ENCODE assay signal across 25 cellular contexts in the genomic region with DNA sequence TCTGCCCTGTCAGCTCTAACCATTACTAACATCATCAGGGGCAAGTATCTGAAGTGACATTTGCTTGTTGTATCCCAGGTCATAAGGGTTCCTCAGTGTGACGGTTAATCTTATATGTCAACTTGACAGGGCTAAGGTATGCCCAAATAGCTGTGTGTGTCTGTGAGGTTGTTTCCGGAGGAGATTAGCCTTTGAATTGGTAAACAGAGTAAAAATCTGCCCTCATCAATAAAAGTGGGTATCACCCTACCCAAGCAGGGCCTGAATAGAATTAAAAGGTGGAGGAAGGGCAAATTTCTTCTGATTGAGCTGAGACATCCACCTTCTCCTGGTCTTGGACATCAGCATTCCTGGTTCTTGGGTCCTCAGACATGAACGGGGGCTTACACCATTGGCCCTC. TPM values are rescaled to one million over a fixed set of nuclear protein-coding genes. Genes with fewer than 3 reads are reported as not detected.
DNase-seq lines count a peak whose midpoint lies in the region; ATAC-seq, FAIRE-seq and TF ChIP-seq lines count a peak whose summit lies in the region.
"Had no signal": no experiment of that assay in that cellular context is flagged by ENCODE, and none has a peak within 500 bp of the region (broad histone marks: within the 10 kb centered on the region; RNA-seq: fewer than 3 reads in every experiment).

No MANE protein-coding gene starts in this region.

- no peaks in the 10 kb centered on the region for H3K9me3 ChIP-seq in HepG2 (ENCODE audit: low read length)
- no peaks in the 10 kb centered on the region for H3K9me3 ChIP-seq in right lobe of liver
- no peaks in the 10 kb centered on the region for H3K9me3 ChIP-seq in MG63
- H3K9me3 ChIP-seq: A549; BE2C; BLaER1 treated with 17β-estradiol and CSF1 and Interleukin-3, amounts not matched to agents 10 nM and 100 nM had no signal

- CTCF ChIA-PET in HepG2 (lab: Yijun Ruan, JAX; ENCODE audit: low intra/inter-chr PET ratio, low total read pairs): no interaction called here

- in situ Hi-C loops in HepG2 (cut with HindIII; ENCODE audit: extremely low pct_ligation_motif_present, low pct_unique_long_range_greater_than_20kb): no loop called here

- POLR2A ChIA-PET in HepG2 (lab: Yijun Ruan, JAX): no interaction called here

- H3K27ac ChIP-seq in HepG2 (ENCODE audit: extremely low read length, insufficient read depth, low read length) (peak overlapping the region; percentile 87), right lobe of liver (no peak overlapping the region), dorsolateral prefrontal cortex (peak overlapping the region in 58 of 59 donors; percentile 82 to 100 (median 97)), layer of hippocampus (ENCODE audit: low read depth, low read length) (peak overlapping the region; percentile 92)
- H3K27ac ChIP-seq: A549; BLaER1 treated with 17β-estradiol and CSF1 and Interleukin-3, amounts not matched to agents 10 nM and 100 nM had no signal

- peaks cover 66% of the 10 kb centered on the region for H3K4me1 ChIP-seq in HepG2 (ENCODE audit: insufficient read depth, low read length)
- no peaks in the 10 kb centered on the region for H3K4me1 ChIP-seq in right lobe of liver
- H3K4me1 ChIP-seq: BE2C; BLaER1 treated with 17β-estradiol and CSF1 and Interleukin-3, amounts not matched to agents 10 nM and 100 nM had no signal

- TF ChIP-seq RAD21 in HepG2 (CRISPR knock-in tag; IDR thresholded peaks at IDR 0.05): no peak

- no peaks in the 10 kb centered on the region for H4K20me1 ChIP-seq in HepG2 (ENCODE audit: insufficient read depth, low read length)
- H4K20me1 ChIP-seq: BLaER1 treated with 17β-estradiol and CSF1 and Interleukin-3, amounts not matched to agents 10 nM and 100 nM had no signal

- H3K4me3 ChIP-seq in HepG2 (replicated peaks in 1 of 3; ENCODE audit: insufficient read depth in 1 of 3, low read depth in 2 of 3, low read length in 3 of 3): no peak overlapping the region
- no peak overlapping the region for H3K4me3 ChIP-seq in right lobe of liver
- H3K4me3 ChIP-seq in dorsolateral prefrontal cortex: no peak overlapping the region
- no peak overlapping the region for H3K4me3 ChIP-seq in MG63
- H3K4me3 ChIP-seq: A549; BLaER1 treated with 17β-estradiol and CSF1 and Interleukin-3, amounts not matched to agents 10 nM and 100 nM; GM23338 had no signal

- no peaks in the 10 kb centered on the region for H3K27me3 ChIP-seq in HepG2 (ENCODE audit: control insufficient read depth in 1 of 2, insufficient read depth in 2 of 2, low read length in 2 of 2)
- H3K27me3 ChIP-seq in right lobe of liver: no peaks in the 10 kb centered on the region
- peaks cover 0 to 7% (median 0%) of the 10 kb centered on the region in 45 donors for H3K27me3 ChIP-seq in dorsolateral prefrontal cortex
- no peaks in the 10 kb centered on the region for H3K27me3 ChIP-seq in layer of hippocampus (ENCODE audit: control insufficient read depth, insufficient read depth, low read length)
- no peaks in the 10 kb centered on the region for H3K27me3 ChIP-seq in MG63
- H3K27me3 ChIP-seq: BE2C; BLaER1 treated with 17β-estradiol and CSF1 and Interleukin-3, amounts not matched to agents 10 nM and 100 nM had no signal

- FAIRE-seq in HepG2 (lab: Jason Lieb, UNC): no peak
- FAIRE-seq: A549, D721Med, GM12891, GM18507 had no signal

- 42% methylated on average over 3 of the region's 3 CpGs for WGBS in HepG2 (ENCODE audit: low lambda C conversion rate)
- 83% methylated on average over 2 of the region's 3 CpGs for WGBS in right lobe of liver (ENCODE audit: insufficient coverage, low coverage, low lambda C conversion rate, missing lambda C conversion rate)

- H3K36me3 ChIP-seq in HepG2 (replicated peaks in 1 of 2; ENCODE audit: control insufficient read depth in 1 of 2, insufficient read depth in 2 of 2, low read length in 2 of 2) (no peaks in the 10 kb centered on the region), right lobe of liver (no peaks in the 10 kb centered on the region), MG63 (no peaks in the 10 kb centered on the region)
- H3K36me3 ChIP-seq: BE2C; BLaER1 treated with 17β-estradiol and CSF1 and Interleukin-3, amounts not matched to agents 10 nM and 100 nM had no signal

- H3K4me2 ChIP-seq in HepG2 (ENCODE audit: low read depth, low read length): peak overlapping the region; percentile 4; the same call in 1 of the 2 replicates
- H3K4me2 ChIP-seq: A549; BLaER1 treated with 17β-estradiol and CSF1 and Interleukin-3, amounts not matched to agents 10 nM and 100 nM; GM23338 had no signal

- TF ChIP-seq CTCF in HepG2 (CRISPR knock-in tag; IDR thresholded peaks at IDR 0.05) (no peak), right lobe of liver (IDR thresholded peaks at IDR 0.05) (no peak), dorsolateral prefrontal cortex (IDR thresholded peaks at IDR 0.05 in 54 of 56, conservative IDR thresholded peaks at IDR 0.05 in 2 of 56; ENCODE audit: low read depth in 1 of 56, partially characterized antibody in 56 of 56) (no peak)

- no TSS peak for BruUV-seq in HepG2 (replicated peaks; lab: Mats Ljungman, UMichigan)

- peak in 1 of 2 experiments; percentile 62; a peak in 2 of 4 replicates for TF ChIP-seq EP300 in HepG2 (IDR thresholded peaks at IDR 0.05; ENCODE audit: low read depth in 2 of 2, low read length in 2 of 2)
- no peak for TF ChIP-seq EP300 in HepG2 (CRISPR knock-in tag; IDR thresholded peaks at IDR 0.05; ENCODE audit: borderline replicate concordance)

- intact Hi-C loops in HepG2 (cut with micrococcal nuclease; ENCODE audit: unreplicated experiment): no loop called here
- intact Hi-C loops in right lobe of liver (cut with DNase I): no loop called here
- intact Hi-C loops in dorsolateral prefrontal cortex (cut with DNase I): loop anchor here in 1 of 2 donors (5.0 kb wide), 1 partner anchor 41 kb away; no protein-coding TSS in a partner anchor

- DNase-seq in HepG2 (ENCODE audit: low spot score) (no peak), right lobe of liver (no peak), dorsolateral prefrontal cortex (no peak), anterior cingulate cortex (lab: John Stamatoyannopoulos, UW) (no peak), MG63 (no peak)
- no peak for DNase-seq in activated CD4-positive, CD25-positive, alpha-beta regulatory T cell (lab: John Stamatoyannopoulos, UW)
- DNase-seq: 8988T; ACHN; AML-193; BE2C; CD4-positive, alpha-beta T cell; CD8-positive, alpha-beta memory T cell; DMS 273 treated with DMSO at 0.1 percent for 48 hours; DMS79; GF-D8; H9 had no signal

- ATAC-seq in HepG2: no peak
- ATAC-seq in right lobe of liver: no peak
- ATAC-seq: HCT116 had no signal

- TF ChIP-seq POLR2A in HepG2 (IDR thresholded peaks at IDR 0.05; ENCODE audit: insufficient read depth in 1 of 2, low read depth in 2 of 2, low read length in 2 of 2) (no peak), right lobe of liver (IDR thresholded peaks at IDR 0.05) (no peak)

- H2AFZ ChIP-seq in HepG2 (ENCODE audit: low read length): no peak overlapping the region
- H2AFZ ChIP-seq: GM23338 had no signal

- no peak overlapping the region for H3K9ac ChIP-seq in HepG2 (ENCODE audit: insufficient read depth, low read depth, low read length)
- H3K9ac ChIP-seq: BLaER1 treated with 17β-estradiol and CSF1 and Interleukin-3, amounts not matched to agents 10 nM and 100 nM had no signal

- no peaks in the 10 kb centered on the region for H3K79me2 ChIP-seq in HepG2 (ENCODE audit: insufficient read depth, low read length)

TF ChIP-seq in HepG2, 621 proteins besides CTCF, POLR2A, EP300 and RAD21 (continues in another document):
- TF ChIP-seq PITX1 (CRISPR knock-in tag; IDR thresholded peaks at IDR 0.05) (peak; percentile 75; the same call in 1 of the 2 replicates), TBX2 (CRISPR knock-in tag; IDR thresholded peaks at IDR 0.05; ENCODE audit: borderline replicate concordance) (peak; percentile 48; the same call in 1 of the 2 replicates), ZNF883 (CRISPR knock-in tag; IDR thresholded peaks at IDR 0.05; ENCODE audit: not compliant biosample characterization) (no peak)
- TF ChIP-seq, protein P1, sequence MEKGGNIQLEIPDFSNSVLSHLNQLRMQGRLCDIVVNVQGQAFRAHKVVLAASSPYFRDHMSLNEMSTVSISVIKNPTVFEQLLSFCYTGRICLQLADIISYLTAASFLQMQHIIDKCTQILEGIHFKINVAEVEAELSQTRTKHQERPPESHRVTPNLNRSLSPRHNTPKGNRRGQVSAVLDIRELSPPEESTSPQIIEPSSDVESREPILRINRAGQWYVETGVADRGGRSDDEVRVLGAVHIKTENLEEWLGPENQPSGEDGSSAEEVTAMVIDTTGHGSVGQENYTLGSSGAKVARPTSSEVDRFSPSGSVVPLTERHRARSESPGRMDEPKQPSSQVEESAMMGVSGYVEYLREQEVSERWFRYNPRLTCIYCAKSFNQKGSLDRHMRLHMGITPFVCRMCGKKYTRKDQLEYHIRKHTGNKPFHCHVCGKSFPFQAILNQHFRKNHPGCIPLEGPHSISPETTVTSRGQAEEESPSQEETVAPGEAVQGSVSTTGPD (CRISPR knock-in tag; IDR thresholded peaks at IDR 0.05): 0 out of 2 replicates have a peak, but pooled peaks have one; percentile 51

RNA-seq across cellular contexts. Expression of a gene that starts 12.8 kb away (rescaled TPM):
- 12.5 and 15.3 TPM in 2 replicates for total RNA-seq in HepG2 (2016; rRNA removed; fragmentation: Illumina TruSeq; extraction: Trizol)
- 1.3 and 1.5 TPM in 2 replicates for total RNA-seq in HepG2 (2016; cell fraction: cytosol; rRNA removed; fragmentation: Illumina TruSeq; extraction: Trizol; ENCODE audit: low read depth)
- 11.9 and 15.9 TPM in 2 replicates for total RNA-seq in HepG2 (2016; cell fraction: insoluble cytoplasmic fraction; rRNA removed; fragmentation: Illumina TruSeq; extraction: Trizol)
- total RNA-seq in HepG2 (2016; cell fraction: membrane; rRNA removed; fragmentation: Illumina TruSeq; extraction: Trizol): 7.3 and 8.5 TPM in 2 replicates
- 17.0 and 19.4 TPM in 2 replicates for total RNA-seq in HepG2 (2016; cell fraction: nucleus; rRNA removed; fragmentation: Illumina TruSeq; extraction: Trizol)
- polyA plus RNA-seq in HepG2 (2011; rRNA removed): 6.7 and 7.8 TPM in 2 replicates
- polyA plus RNA-seq in HepG2 (2011; cell fraction: cytosol; rRNA removed): 7.9 and 10.8 TPM in 2 replicates
- 9.1 and 10.7 TPM in 2 replicates for polyA plus RNA-seq in HepG2 (2011; cell fraction: nucleus; rRNA removed)
- polyA plus RNA-seq in HepG2 (2012): 12.3 and 20.7 TPM in 2 replicates
- 1.3 and 1.4 TPM in 2 replicates for polyA plus RNA-seq in HepG2 (2016; cell fraction: cytosol; fragmentation: Illumina TruSeq; extraction: Trizol; ENCODE audit: low read depth)
- 9.8 and 11.3 TPM in 2 replicates for polyA plus RNA-seq in HepG2 (2016; cell fraction: insoluble cytoplasmic fraction; fragmentation: Illumina TruSeq; extraction: Trizol; ENCODE audit: low read depth)
- polyA plus RNA-seq in HepG2 (2016; cell fraction: membrane; fragmentation: Illumina TruSeq; extraction: Trizol; ENCODE audit: low read depth): 4.6 and 4.7 TPM in 2 replicates
- 19.9 and 20.7 TPM in 2 replicates for polyA plus RNA-seq in HepG2 (2016; cell fraction: nucleus; fragmentation: Illumina TruSeq; extraction: Trizol; ENCODE audit: insufficient read depth, low read depth)
- 9.7 and 45.0 TPM in 2 replicates for polyA minus RNA-seq in HepG2 (2011; rRNA and poly(A)+ RNA removed; ENCODE audit: low replicate concordance)
- 14.3 and 16.0 TPM in 2 replicates for polyA minus RNA-seq in HepG2 (2011; cell fraction: cytosol; rRNA and poly(A)+ RNA removed)
- 11.7 and 14.8 TPM in 2 replicates for polyA minus RNA-seq in HepG2 (2011; cell fraction: nucleus; rRNA and poly(A)+ RNA removed)
- total RNA-seq in right lobe of liver: 1 to 10 TPM; 2.1 to 5.1 (median 4.4) TPM
- 10 to 100 TPM in 79 of 120 experiments, 1 to 10 TPM in 41; 4.2 to 47.1 (median 12.5) TPM for total RNA-seq in dorsolateral prefrontal cortex
- 0.05 and 0.43 TPM in 2 replicates for total RNA-seq in MG63 (2014; rRNA removed; shearing (Covaris generic); ENCODE audit: low replicate concordance)
- total RNA-seq: G401 had no signal

Comparison
In these comparisons a context has a peak if more than half of its experiments do, and no peak if none do; other contexts are left out.
1. H3K27ac ChIP-seq: peak in HepG2 (single experiment), dorsolateral prefrontal cortex (58 of 59) and layer of hippocampus (single experiment); none in right lobe of liver (0 of 3).